9 cellular contexts compared by ENCODE assay signal in the genomic region with DNA sequence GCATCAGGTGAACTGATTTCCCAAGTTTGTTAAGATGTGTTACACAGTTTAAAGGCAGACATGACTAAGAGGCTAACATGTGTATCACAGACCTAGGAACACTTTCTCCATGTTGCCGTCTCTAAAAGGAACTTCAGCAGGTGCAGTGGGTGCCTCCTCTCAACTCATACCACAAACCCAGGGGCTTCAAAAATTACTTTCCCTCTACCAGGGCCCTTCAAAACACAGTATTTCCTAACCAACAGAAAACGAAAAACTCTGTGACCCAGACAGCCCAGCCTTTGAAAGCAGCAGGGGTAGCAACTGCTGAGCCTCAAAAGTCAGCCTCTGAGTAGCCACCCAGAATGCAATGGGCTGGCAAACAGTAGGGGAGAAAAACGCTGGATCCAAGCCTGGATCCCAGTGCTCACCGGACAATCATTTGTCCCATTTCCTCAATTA. TPM values are rescaled to one million over a fixed set of nuclear protein-coding genes. Genes with fewer than 3 reads are reported as not detected.
DNase-seq lines count a peak whose midpoint lies in the region; ATAC-seq, FAIRE-seq and TF ChIP-seq lines count a peak whose summit lies in the region.
"Had no signal": no experiment of that assay in that cellular context is flagged by ENCODE, and none has a peak within 500 bp of the region (broad histone marks: within the 10 kb centered on the region; RNA-seq: fewer than 3 reads in every experiment).

No MANE protein-coding gene starts in this region.

- no peak for TF ChIP-seq POLR2A in adrenal gland (IDR thresholded peaks at IDR 0.05)
- TF ChIP-seq POLR2A in right lobe of liver (IDR thresholded peaks at IDR 0.05): no peak
- no peak for TF ChIP-seq POLR2A in upper lobe of left lung (IDR thresholded peaks at IDR 0.05)
- no peak for TF ChIP-seq POLR2A in GM12892 (IDR thresholded peaks at IDR 0.05; ENCODE audit: low read depth, low read length)

- H3K4me3 ChIP-seq in adrenal gland (no peak overlapping the region), right lobe of liver (no peak overlapping the region), upper lobe of left lung (no peak overlapping the region)

- no peak overlapping the region for H3K4me3 Mint-ChIP-seq in activated T-cell treated with anti-CD3 and anti-CD28 coated beads, Interleukin-2, amount 50 U/mL, for 4 hours

- peak overlapping the region; percentile 17 to 74 (median 48) for H3K27ac ChIP-seq in adrenal gland
- H3K27ac ChIP-seq in right lobe of liver: peak overlapping the region in 2 of 3 donors; percentile 24 to 62
- H3K27ac ChIP-seq in upper lobe of left lung: peak overlapping the region; percentile 5 to 66 (median 36)
- H3K27ac ChIP-seq in foreskin keratinocyte: no peak overlapping the region

- no peaks in the 10 kb centered on the region for H3K9me3 Mint-ChIP-seq in activated T-cell treated with anti-CD3 and anti-CD28 coated beads, Interleukin-2, amount 50 U/mL, for 4 hours

- intact Hi-C loops in adrenal gland (cut with DNase I) (no loop called here), right lobe of liver (cut with DNase I) (loop anchor here in 1 of 2 donors (10.0 kb wide), 1 partner anchor 70 kb away; no protein-coding TSS in a partner anchor)

- no peak for TF ChIP-seq CTCF in adrenal gland (IDR thresholded peaks at IDR 0.05)
- no peak for TF ChIP-seq CTCF in right lobe of liver (IDR thresholded peaks at IDR 0.05)
- no peak for TF ChIP-seq CTCF in upper lobe of left lung (IDR thresholded peaks at IDR 0.05)
- no peak for TF ChIP-seq CTCF in foreskin keratinocyte (conservative IDR thresholded peaks at IDR 0.05)

- no peak for DNase-seq in activated T-cell treated with anti-CD3 and anti-CD28 coated beads, Interleukin-2, amount 50 U/mL, for 4 hours
- DNase-seq in activated T-cell treated with anti-CD3 and anti-CD28 coated beads for 4 hours (no peak), adrenal gland (no peak), right lobe of liver (no peak), upper lobe of left lung (no peak), foreskin keratinocyte (no peak), GM12892 (ENCODE audit: insufficient read length) (no peak), NCI-H774 (lab: John Stamatoyannopoulos, UW) (no peak)
- DNase-seq: T-helper 9 cell had no signal

- H3K9me3 ChIP-seq in adrenal gland (replicated peaks in 1 of 3): no peaks in the 10 kb centered on the region
- H3K9me3 ChIP-seq in right lobe of liver: no peaks in the 10 kb centered on the region
- H3K9me3 ChIP-seq in upper lobe of left lung: no peaks in the 10 kb centered on the region

- no peak for TF ChIP-seq EP300 in upper lobe of left lung (IDR thresholded peaks at IDR 0.05)

- H3K4me1 ChIP-seq in adrenal gland (replicated peaks in 1 of 2) (peaks cover 52 to 89% of the 10 kb centered on the region in 2 donors), right lobe of liver (peaks cover 0 to 82% (median 30%) of the 10 kb centered on the region in 4 donors), upper lobe of left lung (peaks cover 54 to 88% (median 66%) of the 10 kb centered on the region in 4 donors), foreskin keratinocyte (peaks cover 8% of the 10 kb centered on the region)

- WGBS in adrenal gland, 4 donors: 20 to 28% (median 20%) methylated on average over 4 of the region's 4 CpGs
- 20% methylated on average over 4 of the region's 4 CpGs for whole genome bisulfite sequencing in right lobe of liver (ENCODE audit: insufficient coverage, low coverage, low lambda C conversion rate, missing lambda C conversion rate)
- WGBS in upper lobe of left lung, 2 donors: 27 to 53% methylated on average over 4 of the region's 4 CpGs

- peak; percentile 14 to 18 for ATAC-seq in activated T-cell treated with anti-CD3 and anti-CD28 coated beads, Interleukin-2, amount 50 U/mL, for 4 hours
- peak; percentile 33 to 61 (median 57) for ATAC-seq in right lobe of liver
- ATAC-seq in upper lobe of left lung (ENCODE audit: low FRiP score in 2 of 2): peak in 1 of 2 donors; percentile 47
- no peak for ATAC-seq in foreskin keratinocyte

- no peaks in the 10 kb centered on the region for H3K27me3 Mint-ChIP-seq in activated T-cell treated with anti-CD3 and anti-CD28 coated beads, Interleukin-2, amount 50 U/mL, for 4 hours (ENCODE audit: low read depth)

- H3K36me3 Mint-ChIP-seq in activated T-cell treated with anti-CD3 and anti-CD28 coated beads, Interleukin-2, amount 50 U/mL, for 4 hours (ENCODE audit: insufficient read depth): peaks cover 5% of the 10 kb centered on the region

- peaks cover 49% of the 10 kb centered on the region for H3K4me1 Mint-ChIP-seq in activated T-cell treated with anti-CD3 and anti-CD28 coated beads, Interleukin-2, amount 50 U/mL, for 4 hours (ENCODE audit: low read depth)

- FAIRE-seq in GM12892 (lab: Jason Lieb, UNC): no peak

- H3K36me3 ChIP-seq in adrenal gland (replicated peaks in 1 of 2) (no peaks in the 10 kb centered on the region), right lobe of liver (no peaks in the 10 kb centered on the region), upper lobe of left lung (no peaks in the 10 kb centered on the region)

- H3K27me3 ChIP-seq in adrenal gland (no peaks in the 10 kb centered on the region), right lobe of liver (no peaks in the 10 kb centered on the region), upper lobe of left lung (no peaks in the 10 kb centered on the region), foreskin keratinocyte (no peaks in the 10 kb centered on the region)

RNA-seq across cellular contexts. Expression of gene B4GALT5, which starts 28.5 kb away (rescaled TPM):
- 10 to 100 TPM; 41.6 to 51.9 (median 44.5) TPM for total RNA-seq in activated T-cell treated with anti-CD3 and anti-CD28 coated beads, Interleukin-2, amount 50 U/mL, for 4 hours
- 100 to 1,000 TPM in 2 of 8 donors, 10 to 100 TPM in 6; 47.4 to 137 (median 69.1) TPM for total RNA-seq in adrenal gland
- 10 to 100 TPM; 14.2 to 77.7 (median 18.1) TPM for polyA plus RNA-seq in adrenal gland
- 10 to 100 TPM in 5 of 6 experiments, 1 to 10 TPM in 1; 9.5 to 32.6 (median 15.5) TPM for total RNA-seq in right lobe of liver
- total RNA-seq in upper lobe of left lung: 10 to 100 TPM; 16.2 to 49.0 (median 36.7) TPM
- 24.5 and 25.0 TPM in 2 replicates for total RNA-seq in foreskin keratinocyte
- polyA plus RNA-seq in foreskin keratinocyte: 8.5 and 10.6 TPM in 2 replicates
- 19.3 TPM for polyA plus RNA-seq in GM12892 (2012; ENCODE audit: missing spikeins)
